24 cellular contexts compared by ENCODE assay signal in genomic region chr17:74151551-74152315, GRCh38. TPM values are rescaled to one million over a fixed set of nuclear protein-coding genes. Genes with fewer than 3 reads are reported as not detected.
A peak's percentile ranks its signal among the peaks of the same experiment; 100 is the strongest.
DNase-seq lines count a peak whose midpoint lies in the region; ATAC-seq and TF ChIP-seq lines count a peak whose summit lies in the region.
"Had no signal": no experiment of that assay in that cellular context is flagged by ENCODE, and none has a peak within 500 bp of the region (broad histone marks: within the 10 kb centered on the region; RNA-seq: fewer than 3 reads in every experiment).

No MANE protein-coding gene starts in this region.

- H3K27ac ChIP-seq in RWPE2 (ENCODE audit: poor library complexity, severe bottlenecking) = no peak overlapping the region
- H3K27ac ChIP-seq in colonic mucosa = no peak overlapping the region
- no peak overlapping the region for H3K27ac ChIP-seq in suprapubic skin
- H3K27ac ChIP-seq: C4-2B had no signal

- no peak overlapping the region for H3K9ac ChIP-seq in colonic mucosa (ENCODE audit: low read depth in 2 of 2, low read length in 2 of 2)

- TF ChIP-seq POLR2A in suprapubic skin (IDR thresholded peaks at IDR 0.05) = no peak

- peaks cover 28% of the 10 kb centered on the region for H3K27me3 Mint-ChIP-seq in activated CD4-positive, alpha-beta memory T cell treated with anti-CD3 and anti-CD28 coated beads for 36 hours

- no peak for ATAC-seq in RWPE2 (ENCODE audit: low read depth)
- ATAC-seq: CD8-positive, alpha-beta T cell; HepG2; PC-3 had no signal

- no peaks in the 10 kb centered on the region for H3K36me3 ChIP-seq in RWPE2 (ENCODE audit: low read depth)
- H3K36me3 ChIP-seq in colonic mucosa = no peaks in the 10 kb centered on the region
- H3K36me3 ChIP-seq in suprapubic skin = no peaks in the 10 kb centered on the region

- H3K4me1 ChIP-seq in RWPE2 (ENCODE audit: insufficient read depth, poor library complexity, severe bottlenecking) = no peaks in the 10 kb centered on the region
- H3K4me1 ChIP-seq in colonic mucosa = no peaks in the 10 kb centered on the region
- H3K4me1 ChIP-seq in suprapubic skin = peaks cover 13% of the 10 kb centered on the region
- H3K4me1 ChIP-seq: Caco-2 had no signal

- no peaks in the 10 kb centered on the region for H3K9me3 Mint-ChIP-seq in activated CD4-positive, alpha-beta memory T cell treated with anti-CD3 and anti-CD28 coated beads for 36 hours
- H3K9me3 Mint-ChIP-seq: CD8-positive, alpha-beta T cell had no signal

- intact Hi-C loops in colonic mucosa (cut with DNase I) = no loop called here
- intact Hi-C loops in activated CD4-positive, alpha-beta memory T cell treated with anti-CD3 and anti-CD28 coated beads for 36 hours (cut with micrococcal nuclease) = no loop called here

- no peaks in the 10 kb centered on the region for H3K36me3 Mint-ChIP-seq in activated CD4-positive, alpha-beta memory T cell treated with anti-CD3 and anti-CD28 coated beads for 36 hours
- H3K36me3 Mint-ChIP-seq: CD8-positive, alpha-beta T cell had no signal

- H3K4me1 Mint-ChIP-seq in activated CD4-positive, alpha-beta memory T cell treated with anti-CD3 and anti-CD28 coated beads for 36 hours (ENCODE audit: low read depth) = no peaks in the 10 kb centered on the region
- H3K4me1 Mint-ChIP-seq: B cell had no signal

- CTCF ChIA-PET in activated CD4-positive, alpha-beta memory T cell treated with anti-CD3 and anti-CD28 coated beads for 36 hours (lab: Charles Lee) = no interaction called here

- H3K4me3 Mint-ChIP-seq in activated CD4-positive, alpha-beta memory T cell treated with anti-CD3 and anti-CD28 coated beads for 36 hours = no peak overlapping the region
- H3K4me3 Mint-ChIP-seq: B cell; CD8-positive, alpha-beta T cell had no signal

- no peak overlapping the region for H3K4me3 ChIP-seq in RWPE2 (ENCODE audit: severe bottlenecking)
- no peak overlapping the region for H3K4me3 ChIP-seq in colonic mucosa
- no peak overlapping the region for H3K4me3 ChIP-seq in suprapubic skin

- DNase-seq in RWPE2 (ENCODE audit: low spot score) (peak; percentile 17), colonic mucosa (peak; percentile 12), iPS-NIHi11 (ENCODE audit: low spot score) (peak; percentile 2), suprapubic skin (ENCODE audit: low spot score in 2 of 2) (peak; percentile 41 to 62), DMS53 (lab: John Stamatoyannopoulos, UW) (no peak), NCI-H1436 (lab: John Stamatoyannopoulos, UW) (no peak)
- no peak for DNase-seq in activated CD4-positive, alpha-beta memory T cell treated with anti-CD3 and anti-CD28 coated beads for 36 hours
- DNase-seq: Caco-2; CD8-positive, alpha-beta T cell; DMS 273 treated with DMSO at 0.1 percent for 48 hours; DMS79 treated with DMSO at 0.1 percent for 48 hours; Karpas-422; MV-4-11; NCI-H1105; NCI-H146; NCI-H1930; NCI-H2107; NCI-H524; NCI-H774; PC-3; Right ventricle myocardium superior had no signal

- H3K9me3 ChIP-seq in RWPE2 (ENCODE audit: severe bottlenecking) (no peaks in the 10 kb centered on the region), colonic mucosa (no peaks in the 10 kb centered on the region), suprapubic skin (no peaks in the 10 kb centered on the region)
- H3K9me3 ChIP-seq: Caco-2 had no signal

- H3K27ac Mint-ChIP-seq in activated CD4-positive, alpha-beta memory T cell treated with anti-CD3 and anti-CD28 coated beads for 36 hours = no peak overlapping the region
- H3K27ac Mint-ChIP-seq: B cell; CD8-positive, alpha-beta T cell had no signal

- H3K27me3 ChIP-seq in RWPE2 (ENCODE audit: insufficient read depth, poor library complexity, severe bottlenecking) (peaks cover 3% of the 10 kb centered on the region), colonic mucosa (no peaks in the 10 kb centered on the region), suprapubic skin (peaks cover 22% of the 10 kb centered on the region)

- TF ChIP-seq CTCF in RWPE2 (IDR thresholded peaks at IDR 0.05; ENCODE audit: poor library complexity, severe bottlenecking) = no peak
- TF ChIP-seq CTCF in colonic mucosa (IDR thresholded peaks at IDR 0.05) = no peak
- TF ChIP-seq CTCF in suprapubic skin (IDR thresholded peaks at IDR 0.05) = no peak

- 85% methylated on average over 18 of the region's 18 CpGs for WGBS in suprapubic skin

- POLR2A ChIA-PET in activated CD4-positive, alpha-beta memory T cell treated with anti-CD3 and anti-CD28 coated beads for 36 hours (lab: Charles Lee) = no interaction called here

- no peak for TF ChIP-seq EP300 in suprapubic skin (IDR thresholded peaks at IDR 0.05)

RNA-seq across cellular contexts. Expression of gene RPL38, which starts 51.7 kb away (rescaled TPM):
- total RNA-seq in colonic mucosa = 100 to 1,000 TPM; 723 to 795 TPM
- total RNA-seq in suprapubic skin = 1,000 to 10,000 TPM in 1 of 4 donors, 100 to 1,000 TPM in 3; 565 to 1,273 (median 679) TPM
- total RNA-seq in activated CD4-positive, alpha-beta memory T cell treated with anti-CD3 and anti-CD28 coated beads for 36 hours = 1,000 to 10,000 TPM; 1,460 to 1,580 TPM

Comparison
In these comparisons a context has a peak if more than half of its experiments do, and no peak if none do; other contexts are left out.
1. DNase-seq: peak in RWPE2 (single experiment), colonic mucosa (single experiment), iPS-NIHi11 (single experiment) and suprapubic skin (2 of 2); none in DMS53 (single experiment), NCI-H1436 (single experiment) and activated CD4-positive, alpha-beta memory T cell treated with anti-CD3 and anti-CD28 coated beads for 36 hours (single experiment).